ENCODE assay signal across 10 cellular contexts in genomic region chr9:127580371-127580770, GRCh38. TPM values are rescaled to one million over a fixed set of nuclear protein-coding genes. Genes with fewer than 3 reads are reported as not detected.
DNase-seq lines count a peak whose midpoint lies in the region; ATAC-seq and TF ChIP-seq lines count a peak whose summit lies in the region.
"Had no signal": no experiment of that assay in that cellular context is flagged by ENCODE, and none has a peak within 500 bp of the region (broad histone marks: within the 10 kb centered on the region; RNA-seq: fewer than 3 reads in every experiment).

No MANE protein-coding gene starts in this region.

- ATAC-seq in GM18519 (IDR thresholded peaks at IDR 0.05; ENCODE audit: low FRiP score, unreplicated experiment) (no peak), HG03342 (IDR thresholded peaks at IDR 0.05; ENCODE audit: unreplicated experiment) (no peak)

- H3K4me3 Mint-ChIP-seq in CD14-positive monocyte = peak overlapping the region; percentile 89 to 96
- no peak overlapping the region for H3K4me3 Mint-ChIP-seq in MCF 10A (ENCODE audit: unreplicated experiment)
- H3K4me3 Mint-ChIP-seq: nephron progenitor cell had no signal

- no peak for TF ChIP-seq POLR2A in sigmoid colon (IDR thresholded peaks at IDR 0.05)

- H3K36me3 Mint-ChIP-seq in CD14-positive monocyte = peaks cover 14 to 15% of the 10 kb centered on the region in 2 donors
- peaks cover 31% of the 10 kb centered on the region for H3K36me3 Mint-ChIP-seq in MCF 10A (ENCODE audit: insufficient read depth, unreplicated experiment)

- no peak overlapping the region for H3K4me3 ChIP-seq in A673 (ENCODE audit: low read depth, low read length, poor library complexity, severe bottlenecking)
- no peak overlapping the region for H3K4me3 ChIP-seq in ascending aorta
- H3K4me3 ChIP-seq in sigmoid colon = no peak overlapping the region
- H3K4me3 ChIP-seq: SJSA1 had no signal

- POLR2A ChIA-PET in A673 (lab: Charles Lee; ENCODE audit: low non-redundant PET) (no interaction called here), MCF 10A (lab: Yijun Ruan, JAX) (interaction anchor here (0.6 to 3.9 kb wide), 4 partner anchors 8 to 1064 kb away, joined by 4 to 47 read pairs (median 14); a partner anchor contains a TSS)

- TF ChIP-seq CTCF in A673 (conservative IDR thresholded peaks at IDR 0.05; ENCODE audit: low read depth, low read length) (0 out of 2 replicates have a peak, but pooled peaks have one; percentile 1), CD14-positive monocyte (IDR thresholded peaks at IDR 0.05) (no peak), ascending aorta (IDR thresholded peaks at IDR 0.05) (no peak), sigmoid colon (IDR thresholded peaks at IDR 0.05) (no peak), MCF 10A (IDR thresholded peaks at IDR 0.05; ENCODE audit: unreplicated experiment) (no peak)

- CTCF ChIA-PET in A673 (lab: Charles Lee) = interaction anchor here (0.7 kb wide), 1 partner anchor 18 kb away, joined by 3 read pairs; no protein-coding TSS in a partner anchor
- CTCF ChIA-PET in MCF 10A (lab: Yijun Ruan, JAX) = interaction anchor here (0.7 to 1.5 kb wide), 5 partner anchors 9 to 154 kb away, joined by 3 to 6 read pairs (median 4); no protein-coding TSS in a partner anchor

- no peak overlapping the region for H3K27ac ChIP-seq in A673 (ENCODE audit: low read depth, low read length, poor library complexity, severe bottlenecking)
- H3K27ac ChIP-seq in ascending aorta = peak overlapping the region; percentile 97
- H3K27ac ChIP-seq in sigmoid colon = peak overlapping the region; percentile 34 to 95 (median 91)

- DNase-seq in A673 (ENCODE audit: low spot score) (no peak), CD14-positive monocyte (ENCODE audit: low spot score) (peak; percentile 75), ascending aorta (ENCODE audit: low spot score in 2 of 2) (no peak), sigmoid colon (no peak), MCF 10A (ENCODE audit: unreplicated experiment) (no peak)
- DNase-seq: NCI-H146, nephron progenitor cell had no signal

- peaks cover 77% of the 10 kb centered on the region for H3K4me1 Mint-ChIP-seq in CD14-positive monocyte
- peaks cover 32% of the 10 kb centered on the region for H3K4me1 Mint-ChIP-seq in MCF 10A (ENCODE audit: insufficient read depth, unreplicated experiment)

- H3K27me3 ChIP-seq in A673 (replicated peaks; ENCODE audit: insufficient read depth, low read depth, low read length, poor library complexity) = no peaks in the 10 kb centered on the region
- no peaks in the 10 kb centered on the region for H3K27me3 ChIP-seq in ascending aorta
- no peaks in the 10 kb centered on the region for H3K27me3 ChIP-seq in sigmoid colon
- H3K27me3 ChIP-seq: SJSA1 had no signal

- no peaks in the 10 kb centered on the region for H3K9me3 ChIP-seq in A673 (ENCODE audit: low read depth, low read length, poor library complexity, severe bottlenecking)
- H3K9me3 ChIP-seq in ascending aorta = no peaks in the 10 kb centered on the region
- H3K9me3 ChIP-seq in sigmoid colon = no peaks in the 10 kb centered on the region
- H3K9me3 ChIP-seq: SJSA1 had no signal

- BruUV-seq in A673 (replicated peaks; lab: Mats Ljungman, UMichigan) = no TSS peak
- no TSS peak for BruUV-seq in MCF 10A (replicated peaks; lab: Mats Ljungman, UMichigan)

- intact Hi-C loops in A673 (cut with micrococcal nuclease; ENCODE audit: unreplicated experiment) = no loop called here
- intact Hi-C loops in CD14-positive monocyte (cut with micrococcal nuclease) = no loop called here
- intact Hi-C loops in ascending aorta (cut with DNase I) = loop anchor here (2.0 kb wide), 1 partner anchor 56 kb away; no protein-coding TSS in a partner anchor
- intact Hi-C loops in sigmoid colon (cut with DNase I) = loop anchor here (5.0 kb wide), 1 partner anchor 58 kb away; no protein-coding TSS in a partner anchor
- intact Hi-C loops in MCF 10A (cut with micrococcal nuclease) = loop anchor here (10.0 kb wide), 1 partner anchor 156 kb away; the partner anchor contains the start of gene ZNF79

- peaks cover 0 to 6% (median 2%) of the 10 kb centered on the region in 3 donors for H3K27me3 Mint-ChIP-seq in CD14-positive monocyte (ENCODE audit: low read depth in 3 of 3)
- no peaks in the 10 kb centered on the region for H3K27me3 Mint-ChIP-seq in MCF 10A (ENCODE audit: insufficient read depth, unreplicated experiment)

- H3K36me3 ChIP-seq in A673 (ENCODE audit: insufficient read depth, low read length, poor library complexity, severe bottlenecking) (no peaks in the 10 kb centered on the region), ascending aorta (no peaks in the 10 kb centered on the region), sigmoid colon (no peaks in the 10 kb centered on the region)
- H3K36me3 ChIP-seq: SJSA1 had no signal

- 88 to 91% methylated on average over 8 of the region's 8 CpGs for WGBS in sigmoid colon, 2 donors

- H3K4me1 ChIP-seq in A673 (ENCODE audit: insufficient read depth, low read length, poor library complexity, severe bottlenecking) (peaks cover 9% of the 10 kb centered on the region), ascending aorta (peaks cover 4 to 27% of the 10 kb centered on the region in 2 donors), sigmoid colon (peaks cover 0 to 39% (median 37%) of the 10 kb centered on the region in 4 donors)

- no peak for TF ChIP-seq EP300 in sigmoid colon (IDR thresholded peaks at IDR 0.05)

- H3K27ac Mint-ChIP-seq in CD14-positive monocyte (peak overlapping the region; percentile 99 to 100 (median 100)), MCF 10A (ENCODE audit: low read depth, unreplicated experiment) (no peak overlapping the region)
- H3K27ac Mint-ChIP-seq: nephron progenitor cell had no signal

- H3K9me3 Mint-ChIP-seq in CD14-positive monocyte = no peaks in the 10 kb centered on the region
- H3K9me3 Mint-ChIP-seq in MCF 10A (ENCODE audit: unreplicated experiment) = no peaks in the 10 kb centered on the region
- H3K9me3 Mint-ChIP-seq: nephron progenitor cell had no signal

RNA-seq across cellular contexts. Expression of gene STXBP1, which starts 31.7 kb away (rescaled TPM):
- 10.9 and 12.6 TPM in 2 replicates for total RNA-seq in A673 (2021)
- under 1 TPM in 1 of 2 donors, not detected in 1; 0.59 TPM for polyA plus RNA-seq in CD14-positive monocyte
- 29.3 TPM for total RNA-seq in ascending aorta
- 10 to 100 TPM; 32.3 to 97.2 (median 41.0) TPM for total RNA-seq in sigmoid colon
- 1 to 10 TPM; 3.7 to 9.2 (median 9.0) TPM for polyA plus RNA-seq in sigmoid colon
- 20.0 and 36.6 TPM in 2 replicates for total RNA-seq in MCF 10A (2022)

Comparison
In these comparisons a context has a peak if more than half of its experiments do, and no peak if none do; other contexts are left out.
1. intact Hi-C loops: an anchor here in ascending aorta (2.0 kb wide), sigmoid colon (5.0 kb wide) and MCF 10A (10.0 kb wide); none called in A673 and CD14-positive monocyte.